In the genomic region with DNA sequence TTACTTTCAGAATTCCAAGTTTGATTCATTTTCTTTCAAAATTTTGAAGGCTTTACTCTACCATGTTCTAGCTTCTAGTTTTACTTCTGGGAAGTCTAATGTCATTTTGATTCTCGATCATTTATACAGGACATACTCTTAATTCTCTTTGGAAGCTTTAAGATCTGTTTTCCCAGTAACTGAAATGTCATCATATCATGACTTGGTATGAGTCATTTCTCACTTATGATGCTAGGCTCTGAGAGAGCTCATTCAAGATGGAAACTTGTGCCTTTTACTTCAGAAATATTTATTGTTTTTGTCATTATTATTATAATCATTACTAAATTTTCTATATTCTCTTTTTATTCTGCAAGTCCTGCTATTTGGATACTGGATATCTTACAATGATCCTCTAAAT, we compare ENCODE assay signal across 27 cellular contexts.
"Had no signal": no experiment of that assay in that cellular context is flagged by ENCODE, and none has a peak within 500 bp of the region (broad histone marks: within the 10 kb centered on the region; RNA-seq: fewer than 3 reads in every experiment).

No MANE protein-coding gene starts in this region.

- H3K36me3 ChIP-seq: gastroesophageal sphincter, heart left ventricle, left lung, neutrophil, prostate gland, right atrium auricular region, suprapubic skin, transverse colon, upper lobe of right lung, uterus had no signal

- H3K36me3 Mint-ChIP-seq: mesothelial cell of epicardium; naive B cell; natural killer cell treated with Interleukin-12 subunit alpha and Interleukin-12 subunit beta and Interleukin-15 and Interleukin-18, amount 100 ng/mL, for 72 hours; stimulated activated memory B cell treated with anti-CD40 and anti-IgM and Interleukin-4, amounts not matched to agents 10 μg/mL and 1 μg/mL and 100 μg/mL, for 72 hours had no signal

- H3K27ac ChIP-seq: gastroesophageal sphincter, heart left ventricle, left lung, neutrophil, parathyroid adenoma, prostate gland, right atrium auricular region, suprapubic skin, transverse colon, upper lobe of right lung, uterus had no signal

- FAIRE-seq: islet of Langerhans had no signal

- H2AFZ ChIP-seq: parathyroid adenoma had no signal

- DNase-seq: cortex of kidney; effector memory CD8-positive, alpha-beta T cell; foreskin fibroblast; heart left ventricle; hippocampal formation; left cardiac atrium; left lung; mesenchymal stem cell; mucosa of descending colon; naive B cell; stimulated activated CD4-positive, alpha-beta T cell treated with anti-CD3 and anti-CD28 coated beads, Interleukin-2, amount 100 ng/mL, for 24 hours; stimulated activated CD4-positive, alpha-beta T cell treated with anti-CD3 and anti-CD28 coated beads, Interleukin-4, amount 100 ng/mL, for 24 hours; transverse colon; upper lobe of right lung; uterus had no signal

- H3K4me3 ChIP-seq: gastroesophageal sphincter, heart left ventricle, left lung, mucosa of descending colon, prostate gland, right atrium auricular region, suprapubic skin, transverse colon, upper lobe of right lung, uterus had no signal

- H3K79me2 ChIP-seq: parathyroid adenoma had no signal

- H3K27ac Mint-ChIP-seq: effector memory CD8-positive, alpha-beta T cell; mesothelial cell of epicardium; naive B cell; natural killer cell treated with Interleukin-12 subunit alpha and Interleukin-12 subunit beta and Interleukin-15 and Interleukin-18, amount 100 ng/mL, for 72 hours; stimulated activated memory B cell treated with anti-CD40 and anti-IgM and Interleukin-4, amounts not matched to agents 10 μg/mL and 1 μg/mL and 100 μg/mL, for 72 hours; stimulated activated naive CD8-positive, alpha-beta T cell treated with anti-CD3 and anti-CD28 coated beads, Interleukin-15, Interleukin-2, amounts not matched to agents 100 ng/mL and 50 ng/mL, for 24 hours had no signal

- H3K27me3 ChIP-seq: gastroesophageal sphincter, heart left ventricle, left lung, right atrium auricular region, suprapubic skin, transverse colon, upper lobe of right lung, uterus had no signal

- H3K9me3 ChIP-seq: gastroesophageal sphincter, left lung, mucosa of descending colon, neutrophil, prostate gland, right atrium auricular region, suprapubic skin, transverse colon, upper lobe of right lung, uterus had no signal

- H3K4me1 Mint-ChIP-seq: naive B cell; neural crest cell; stimulated activated memory B cell treated with anti-CD40 and anti-IgM and Interleukin-4, amounts not matched to agents 10 μg/mL and 1 μg/mL and 100 μg/mL, for 72 hours had no signal

- H3K4me1 ChIP-seq: gastroesophageal sphincter, heart left ventricle, left lung, parathyroid adenoma, prostate gland, right atrium auricular region, suprapubic skin, transverse colon, upper lobe of right lung, uterus had no signal

- H3K9me3 Mint-ChIP-seq: effector memory CD8-positive, alpha-beta T cell; naive B cell; natural killer cell treated with Interleukin-12 subunit alpha and Interleukin-12 subunit beta and Interleukin-15 and Interleukin-18, amount 100 ng/mL, for 72 hours; stimulated activated naive CD8-positive, alpha-beta T cell treated with anti-CD3 and anti-CD28 coated beads, Interleukin-15, Interleukin-2, amounts not matched to agents 100 ng/mL and 50 ng/mL, for 24 hours had no signal

- H3K4me3 Mint-ChIP-seq: effector memory CD8-positive, alpha-beta T cell; mesothelial cell of epicardium; naive B cell; natural killer cell treated with Interleukin-12 subunit alpha and Interleukin-12 subunit beta and Interleukin-15 and Interleukin-18, amount 100 ng/mL, for 72 hours; neural crest cell; stimulated activated memory B cell treated with anti-CD40 and anti-IgM and Interleukin-4, amounts not matched to agents 10 μg/mL and 1 μg/mL and 100 μg/mL, for 72 hours; stimulated activated naive CD8-positive, alpha-beta T cell treated with anti-CD3 and anti-CD28 coated beads, Interleukin-15, Interleukin-2, amounts not matched to agents 100 ng/mL and 50 ng/mL, for 24 hours had no signal
